Comparison of ENCODE assay signal across 8 cellular contexts in genomic region chr10:79195091-79195923, GRCh38.
A peak's percentile ranks its signal among the peaks of the same experiment; 100 is the strongest.
DNase-seq lines count a peak whose midpoint lies in the region; ATAC-seq lines count a peak whose summit lies in the region.

No MANE protein-coding gene starts in this region.

- peak overlapping the region; percentile 68 for H3K27ac ChIP-seq in substantia nigra (ENCODE audit: low read depth, low read length, poor library complexity, severe bottlenecking)

- peak; percentile 73 for ATAC-seq in GM21526 (IDR thresholded peaks at IDR 0.05; ENCODE audit: low FRiP score, unreplicated experiment)

- peak; percentile 91 for DNase-seq in DMS 273 (lab: John Stamatoyannopoulos, UW; ENCODE audit: unreplicated experiment)
- peak; percentile 35 for DNase-seq in KG1 (lab: John Stamatoyannopoulos, UW)
- DNase-seq in SIG-M5 (lab: John Stamatoyannopoulos, UW): peak; percentile 1
- peak; percentile 92 for DNase-seq in activated effector memory CD4-positive, alpha-beta T cell treated with anti-CD3 and anti-CD28 coated beads, Interleukin-2, amount 50 U/mL, for 16 hours
- DNase-seq in foreskin melanocyte: peak; percentile 48
- peak in 53 of 56 donors; percentile 31 to 87 (median 69) for DNase-seq in nucleus accumbens (lab: John Stamatoyannopoulos, UW)
- DNase-seq in substantia nigra (lab: John Stamatoyannopoulos, UW): peak in 48 of 49 donors; percentile 48 to 89 (median 75)

Comparison
In these comparisons a context has a peak if more than half of its experiments do, and no peak if none do; other contexts are left out.
1. Peak in every context shown above with its lines: DNase-seq, ATAC-seq and H3K27ac ChIP-seq.
2. DNase-seq: peak in every context shown above with its lines; median percentile 92 in activated effector memory CD4-positive, alpha-beta T cell treated with anti-CD3 and anti-CD28 coated beads, Interleukin-2, amount 50 U/mL, for 16 hours; 91 in DMS 273; 75 in substantia nigra; 69 in nucleus accumbens; 48 in foreskin melanocyte; 35 in KG1; 1 in SIG-M5.